In the genomic region with DNA sequence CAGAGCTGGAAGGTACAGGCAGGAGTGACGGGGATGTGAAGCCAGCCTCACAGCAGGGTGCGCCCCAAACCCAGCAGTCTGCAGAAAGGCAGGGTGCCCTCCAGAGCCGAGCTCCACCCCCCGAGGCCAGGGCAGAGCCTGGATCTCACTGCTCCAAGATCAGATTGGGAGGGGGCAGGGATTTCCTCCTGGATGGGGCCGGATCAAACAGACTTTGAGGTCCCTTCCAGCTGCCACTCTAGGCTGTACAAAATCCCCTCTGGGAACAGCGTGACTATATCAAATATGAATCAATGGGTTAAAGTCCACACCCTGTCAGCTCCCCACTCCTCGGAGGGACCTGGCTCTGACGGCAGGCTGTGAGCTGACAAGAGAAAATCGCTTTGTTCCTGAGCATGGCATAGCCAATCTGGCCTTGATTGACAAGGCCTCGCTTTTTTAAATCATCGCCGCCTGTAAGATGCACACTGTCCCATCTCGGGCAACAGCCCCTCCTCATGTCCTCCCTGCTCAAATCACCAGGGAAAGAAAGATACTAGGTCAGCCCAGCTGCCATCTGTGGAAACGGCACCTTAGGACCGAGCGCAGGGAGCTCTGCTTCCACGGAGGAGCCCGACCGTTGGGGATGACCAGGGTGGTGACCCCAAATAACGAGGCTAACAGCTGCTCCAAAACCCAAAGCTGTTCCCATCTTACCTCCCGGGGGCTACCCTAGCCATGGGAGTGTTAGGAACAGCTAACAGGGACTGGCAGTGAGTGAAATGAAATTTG, we compare ENCODE assay signal across 25 cellular contexts. TPM values are rescaled to one million over a fixed set of nuclear protein-coding genes. Genes with fewer than 3 reads are reported as not detected.
DNase-seq lines count a peak whose midpoint lies in the region; ATAC-seq and TF ChIP-seq lines count a peak whose summit lies in the region.
"Had no signal": no experiment of that assay in that cellular context is flagged by ENCODE, and none has a peak within 500 bp of the region (broad histone marks: within the 10 kb centered on the region; RNA-seq: fewer than 3 reads in every experiment).

No MANE protein-coding gene starts in this region.

- H3K27me3 ChIP-seq in right atrium auricular region (no peaks in the 10 kb centered on the region), Peyer's patch (no peaks in the 10 kb centered on the region), lower lobe of right lung (ENCODE audit: low read depth) (no peaks in the 10 kb centered on the region), vagina (no peaks in the 10 kb centered on the region)
- H3K27me3 ChIP-seq: esophagus muscularis mucosa, right lobe of liver, thyroid gland had no signal

- H3K36me3 ChIP-seq in right atrium auricular region (no peaks in the 10 kb centered on the region), Peyer's patch (no peaks in the 10 kb centered on the region), lower lobe of right lung (no peaks in the 10 kb centered on the region), vagina (no peaks in the 10 kb centered on the region)
- H3K36me3 ChIP-seq: adrenal gland, esophagus muscularis mucosa, left lung, right lobe of liver, thyroid gland had no signal

- intact Hi-C loops in left cardiac atrium (cut with DNase I) (no loop called here), lower lobe of right lung (cut with DNase I) (no loop called here), vagina (cut with DNase I) (no loop called here)

- H3K4me1 ChIP-seq in right atrium auricular region (peaks cover 0 to 5% of the 10 kb centered on the region in 2 donors), Peyer's patch (no peaks in the 10 kb centered on the region), lower lobe of right lung (peaks cover 11% of the 10 kb centered on the region), vagina (no peaks in the 10 kb centered on the region)
- H3K4me1 ChIP-seq: adrenal gland, left lung, right lobe of liver had no signal

- no peak for TF ChIP-seq CTCF in right atrium auricular region (IDR thresholded peaks at IDR 0.05)
- no peak for TF ChIP-seq CTCF in Peyer's patch (IDR thresholded peaks at IDR 0.05)
- TF ChIP-seq CTCF in lower lobe of right lung (IDR thresholded peaks at IDR 0.05), result no peak
- no peak for TF ChIP-seq CTCF in vagina (IDR thresholded peaks at IDR 0.05)

- H3K9me3 ChIP-seq in right atrium auricular region (no peaks in the 10 kb centered on the region), Peyer's patch (no peaks in the 10 kb centered on the region), lower lobe of right lung (no peaks in the 10 kb centered on the region), vagina (no peaks in the 10 kb centered on the region)
- H3K9me3 ChIP-seq: adrenal gland, esophagus muscularis mucosa, left lung, mucosa of descending colon, right lobe of liver, thyroid gland had no signal

- ATAC-seq in left cardiac atrium, result no peak
- no peak for ATAC-seq in lower lobe of right lung
- ATAC-seq in GM18502 (IDR thresholded peaks at IDR 0.05; ENCODE audit: poor library complexity, unreplicated experiment), result no peak
- ATAC-seq: left lung, mucosa of descending colon had no signal

- H3K27ac ChIP-seq in right atrium auricular region (no peak overlapping the region), Peyer's patch (no peak overlapping the region), lower lobe of right lung (no peak overlapping the region), vagina (no peak overlapping the region)
- H3K27ac ChIP-seq: adrenal gland, esophagus muscularis mucosa, left lung, right lobe of liver, thyroid gland had no signal

- H3K4me3 ChIP-seq in right atrium auricular region, result no peak overlapping the region
- H3K4me3 ChIP-seq in Peyer's patch, result no peak overlapping the region
- H3K4me3 ChIP-seq in lower lobe of right lung, result no peak overlapping the region
- no peak overlapping the region for H3K4me3 ChIP-seq in vagina
- H3K4me3 ChIP-seq: adrenal gland, esophagus muscularis mucosa, left lung, mucosa of descending colon, right lobe of liver, thyroid gland had no signal

- no peak for TF ChIP-seq POLR2A in Peyer's patch (IDR thresholded peaks at IDR 0.05)
- no peak for TF ChIP-seq POLR2A in vagina (IDR thresholded peaks at IDR 0.05)

- DNase-seq in right atrium auricular region (ENCODE audit: low spot score), result peak; percentile 46
- DNase-seq in left cardiac atrium, result no peak
- DNase-seq in Peyer's patch, result peak; percentile 7 to 35 (median 23)
- DNase-seq in lower lobe of right lung, result peak; percentile 32
- DNase-seq in vagina (ENCODE audit: extremely low spot score in 2 of 2), result peak; percentile 60 to 79
- DNase-seq in SW 1271 (lab: John Stamatoyannopoulos, UW), result no peak
- no peak for DNase-seq in activated CD4-positive, alpha-beta T cell treated with anti-CD3 and anti-CD28 coated beads, Interleukin-2, amount 50 U/mL, for 48 hours
- DNase-seq: activated CD4-positive, CD25-positive, alpha-beta regulatory T cell; activated gamma-delta T cell; caudate nucleus; COR-L47; MM.1S; mucosa of descending colon; NCI-H187; nucleus accumbens; right lobe of liver; SHP77; stimulated activated naive CD4-positive, alpha-beta T cell; thyroid gland had no signal

RNA-seq across cellular contexts. Expression of a gene that starts 39.9 kb away (rescaled TPM):
- total RNA-seq in right atrium auricular region (under 1 TPM in 1 of 2 donors, not detected in 1; 0.12 TPM), left cardiac atrium (not detected), Peyer's patch (not detected), lower lobe of right lung (not detected), vagina (not detected)
- total RNA-seq: adrenal gland; esophagus muscularis mucosa; mucosa of descending colon; NCI-H460; right lobe of liver; T-helper 2 cell treated with Interferon-gamma antibody and Interleukin-4, amounts not matched to agents 100 ng/mL and 5 ng/mL, for 36 hours; thyroid gland had no signal

Comparison
In these comparisons a context has a peak if more than half of its experiments do, and no peak if none do; other contexts are left out.
1. DNase-seq: peak in right atrium auricular region (single experiment), Peyer's patch (3 of 3), lower lobe of right lung (single experiment) and vagina (2 of 2); none in left cardiac atrium (single experiment), SW 1271 (0 of 2) and activated CD4-positive, alpha-beta T cell treated with anti-CD3 and anti-CD28 coated beads, Interleukin-2, amount 50 U/mL, for 48 hours (0 of 2).